In genomic region chr1:46717654-46718053, GRCh38 we compare ENCODE assay signal across 9 cellular contexts. TPM values are rescaled to one million over a fixed set of nuclear protein-coding genes. Genes with fewer than 3 reads are reported as not detected.
DNase-seq lines count a peak whose midpoint lies in the region; ATAC-seq, FAIRE-seq and TF ChIP-seq lines count a peak whose summit lies in the region.
"Had no signal": no experiment of that assay in that cellular context is flagged by ENCODE, and none has a peak within 500 bp of the region (broad histone marks: within the 10 kb centered on the region; RNA-seq: fewer than 3 reads in every experiment).

No MANE protein-coding gene starts in this region.

- no peaks in the 10 kb centered on the region for H3K9me3 ChIP-seq in K562 (replicated peaks; ENCODE audit: control insufficient read depth, insufficient read depth, low read depth, low read length)

- H3K4me1 ChIP-seq in ACC112 (ENCODE audit: control insufficient read depth, insufficient read depth, low read length, unreplicated experiment) = peaks cover 22% of the 10 kb centered on the region
- H3K4me1 ChIP-seq in K562 (replicated peaks in 1 of 2; ENCODE audit: control insufficient read depth in 2 of 2, insufficient read depth in 2 of 2, low read length in 2 of 2) = peaks cover 29 to 38% of the 10 kb centered on the region in 2 experiments

- in situ Hi-C loops in K562 (cut with MboI) = no loop called here

- H3K27me3 ChIP-seq in ACC112 (ENCODE audit: insufficient read depth, low read length) (no peaks in the 10 kb centered on the region), K562 (ENCODE audit: control insufficient read depth in 2 of 2, insufficient read depth in 2 of 2, low read length in 2 of 2) (no peaks in the 10 kb centered on the region)

- TF ChIP-seq RAD21 in K562 (CRISPR knock-in tag; conservative IDR thresholded peaks at IDR 0.05 in 1 of 2, IDR thresholded peaks at IDR 0.05 in 1 of 2) = no peak

- peaks cover 6% of the 10 kb centered on the region; the same call in 1 of the 2 replicates for H4K20me1 ChIP-seq in K562 (replicated peaks; ENCODE audit: control insufficient read depth, insufficient read depth, low read length)

- peaks cover 5% of the 10 kb centered on the region for H3K36me3 Mint-ChIP-seq in mesothelial cell of epicardium

- CTCF ChIA-PET in K562 (lab: Yijun Ruan, JAX; ENCODE audit: low intra/inter-chr PET ratio) = no interaction called here

- no peak for ATAC-seq in K562
- no peak for ATAC-seq in HG03139 (IDR thresholded peaks at IDR 0.05; ENCODE audit: unreplicated experiment)

- POLR2A ChIA-PET in K562 (lab: Yijun Ruan, JAX) = interaction anchor here (0.6 to 2.6 kb wide), 7 partner anchors 10 to 142 kb away, joined by 3 to 20 read pairs (median 5); partner anchors contain the start of gene MOB3C

- TF ChIP-seq EP300 in K562 (IDR thresholded peaks at IDR 0.05; ENCODE audit: low read length) = no peak

- H3K9me3 Mint-ChIP-seq in mesothelial cell of epicardium = no peaks in the 10 kb centered on the region

- H2AFZ ChIP-seq in ACC112 (ENCODE audit: low read length, unreplicated experiment) (no peak overlapping the region), K562 (ENCODE audit: low read depth, low read length) (no peak overlapping the region)

- H3K36me3 ChIP-seq in ACC112 (ENCODE audit: insufficient read depth, low read length) (peaks cover 11% of the 10 kb centered on the region), K562 (ENCODE audit: control insufficient read depth, insufficient read depth, low read length) (peaks cover 51% of the 10 kb centered on the region)

- H3K27ac ChIP-seq in ACC112 (ENCODE audit: low read depth, low read length) (no peak overlapping the region), K562 (ENCODE audit: extremely low read depth, low read depth, low read length) (peak overlapping the region; percentile 89; the same call in 1 of the 3 replicates)

- H3K4me3 ChIP-seq in ACC112 (ENCODE audit: low read depth, low read length) = peak overlapping the region; percentile 85
- H3K4me3 ChIP-seq in HFF-Myc (replicated peaks; ENCODE audit: low read depth, low read length) = peak overlapping the region; percentile 91
- peak overlapping the region; percentile 95 for H3K4me3 ChIP-seq in K562

- H3K9ac ChIP-seq in K562 (ENCODE audit: insufficient read depth in 1 of 2, low read depth in 2 of 2, low read length in 2 of 2) = peak overlapping the region; percentile 92 to 96

- peak overlapping the region; percentile 92 for H3K4me2 ChIP-seq in K562 (ENCODE audit: insufficient read depth, low read length)

- H3K4me1 Mint-ChIP-seq in mesothelial cell of epicardium = peaks cover 40% of the 10 kb centered on the region

- H3K9me1 ChIP-seq in K562 (ENCODE audit: control insufficient read depth, insufficient read depth, low read length) = no peaks in the 10 kb centered on the region

- H3K4me3 Mint-ChIP-seq in mesothelial cell of epicardium = peak overlapping the region; percentile 83

- BruUV-seq in K562 (replicated peaks; lab: Mats Ljungman, UMichigan) = no TSS peak

- peaks cover 6% of the 10 kb centered on the region for H3K27me3 Mint-ChIP-seq in mesothelial cell of epicardium (ENCODE audit: low read depth)

- H3K27ac Mint-ChIP-seq in mesothelial cell of epicardium = peak overlapping the region; percentile 89

- no peak for TF ChIP-seq POLR2A in K562 (conservative IDR thresholded peaks at IDR 0.05)

- FAIRE-seq in K562 (lab: Jason Lieb, UNC) = no peak

- DNase-seq in HFF-Myc (ENCODE audit: extremely low read depth, low read depth) = no peak
- DNase-seq in K562 (ENCODE audit: extremely low read depth in 1 of 4, low spot score in 3 of 4) = peak in 1 of 4 experiments; percentile 19
- no peak for DNase-seq in mesothelial cell of epicardium (ENCODE audit: low spot score in 2 of 2, unreplicated experiment in 2 of 2)
- no peak for DNase-seq in UCSD-AML1 (lab: John Stamatoyannopoulos, UW; ENCODE audit: unreplicated experiment)
- no peak for DNase-seq in GDM1 (lab: John Stamatoyannopoulos, UW)
- DNase-seq in SW480 (ENCODE audit: low spot score) = no peak
- DNase-seq: NCI-H2107 had no signal

- intact Hi-C loops in K562 (cut with micrococcal nuclease) = loop anchor here (2.0 kb wide), 1 partner anchor 275 kb away; no protein-coding TSS in a partner anchor

- WGBS in K562 (ENCODE audit: insufficient coverage, low coverage, missing lambda C conversion rate) = 25% methylated on average over 9 of the region's 9 CpGs

- TF ChIP-seq CTCF in HFF-Myc (IDR thresholded peaks at IDR 0.05; ENCODE audit: low read depth, low read length, missing control alignments) = no peak
- TF ChIP-seq CTCF in K562 (IDR thresholded peaks at IDR 0.05 in 2 of 3, conservative IDR thresholded peaks at IDR 0.05 in 1 of 3; ENCODE audit: insufficient read depth in 2 of 3, low read depth in 1 of 3, low read length in 3 of 3) = no peak
- no peak for TF ChIP-seq CTCF in mesothelial cell of epicardium (IDR thresholded peaks at IDR 0.05; ENCODE audit: unreplicated experiment)

- peaks cover 26% of the 10 kb centered on the region for H3K79me2 ChIP-seq in ACC112 (ENCODE audit: control insufficient read depth, insufficient read depth, low read length, unreplicated experiment)
- H3K79me2 ChIP-seq in K562 (ENCODE audit: control insufficient read depth, insufficient read depth, low read length) = peaks cover 31% of the 10 kb centered on the region

TF ChIP-seq in K562, 482 proteins besides CTCF, POLR2A, EP300 and RAD21 (continues in another document):
- no peak for TF ChIP-seq SMAD2 (IDR thresholded peaks at IDR 0.05; ENCODE audit: low read depth, low read length)
- 0 out of 2 replicates have a peak, but pooled peaks have one; percentile 8 for TF ChIP-seq LARP7 (IDR thresholded peaks at IDR 0.05)
- 0 out of 2 replicates have a peak, but pooled peaks have one; percentile 15 for TF ChIP-seq PML (IDR thresholded peaks at IDR 0.05; ENCODE audit: low read length)

RNA-seq across cellular contexts. Expression of gene EFCAB14, which starts 1.3 kb away (rescaled TPM):
- total RNA-seq in K562 (2011; cell fraction: chromatin; rRNA removed; ENCODE audit: low replicate concordance) = 29.8 and 54.9 TPM in 2 replicates
- total RNA-seq in K562 (2011; cell fraction: nucleolus; rRNA removed) = 28.0 and 28.4 TPM in 2 replicates
- 45.5 and 70.0 TPM in 2 replicates for total RNA-seq in K562 (2011; cell fraction: nucleoplasm; rRNA removed)
- total RNA-seq in K562 (2014; rRNA removed) (27.6 and 30.3 TPM in 2 replicates), K562 (2014; rRNA removed; fragmentation: Illumina TruSeq; extraction: Trizol) (39.7 and 42.8 TPM in 2 replicates), K562 (2015; rRNA removed; fragmentation: Illumina TruSeq; extraction: Trizol) (44.4 and 48.1 TPM in 2 replicates), K562 (2021) (36.4 and 37.3 TPM in 2 replicates), mesothelial cell of epicardium (60.5 to 64.5 TPM (median 61.2 TPM) in 3 replicates)
- polyA plus RNA-seq in K562 (2011; rRNA removed) (39.9 and 40.2 TPM in 2 replicates), K562 (2014; fragmentation: Illumina TruSeq; extraction: Trizol) (39.5 and 49.0 TPM in 2 replicates), K562 (2014; fragmentation: Nextera tagmentation; extraction: Ambion mirVana) (1 to 10 TPM; 7.3 to 9.4 TPM), K562 (2014; rRNA removed) (24.9 and 28.0 TPM in 2 replicates)
- polyA plus RNA-seq in K562 (2011; cell fraction: cytosol; rRNA removed) = 13.1 and 23.9 TPM in 2 replicates
- 34.0 and 47.2 TPM in 2 replicates for polyA plus RNA-seq in K562 (2011; cell fraction: nucleus; rRNA removed)
- polyA plus RNA-seq in K562 (2012) = 22.4 and 35.0 TPM in 2 replicates
- polyA minus RNA-seq in K562 (2011; rRNA and poly(A)+ RNA removed) = 50.7 and 55.8 TPM in 2 replicates
- 21.3 and 30.0 TPM in 2 replicates for polyA minus RNA-seq in K562 (2011; cell fraction: cytosol; rRNA and poly(A)+ RNA removed)
- polyA minus RNA-seq in K562 (2011; cell fraction: nucleus; rRNA and poly(A)+ RNA removed) = 25.3 and 42.8 TPM in 2 replicates

RNA-seq across cellular contexts. Expression of gene TEX38, which starts 46.0 kb away (rescaled TPM):
- total RNA-seq in K562 (2011; cell fraction: chromatin; rRNA removed; ENCODE audit: low replicate concordance) = not detected in 2 replicates
- total RNA-seq in K562 (2011; cell fraction: nucleolus; rRNA removed) = not detected in 2 replicates
- total RNA-seq in K562 (2011; cell fraction: nucleoplasm; rRNA removed) = not detected in 2 replicates
- not detected in 2 replicates for total RNA-seq in K562 (2014; rRNA removed)
- not detected in 2 replicates for total RNA-seq in K562 (2014; rRNA removed; fragmentation: Illumina TruSeq; extraction: Trizol)
- total RNA-seq in K562 (2015; rRNA removed; fragmentation: Illumina TruSeq; extraction: Trizol) = not detected in 2 replicates
- not detected in 2 replicates for total RNA-seq in K562 (2021)
- polyA plus RNA-seq in K562 (2011; rRNA removed) = not detected in 2 replicates
- not detected in 2 replicates for polyA plus RNA-seq in K562 (2011; cell fraction: cytosol; rRNA removed)
- polyA plus RNA-seq in K562 (2011; cell fraction: nucleus; rRNA removed) = not detected in 2 replicates
- polyA plus RNA-seq in K562 (2012) = 0.22 TPM in 1 of 2 replicates, not detected in the other
- polyA plus RNA-seq in K562 (2014; fragmentation: Illumina TruSeq; extraction: Trizol) = not detected in 2 replicates
- not detected for polyA plus RNA-seq in K562 (2014; fragmentation: Nextera tagmentation; extraction: Ambion mirVana)
- not detected in 2 replicates for polyA plus RNA-seq in K562 (2014; rRNA removed)
- not detected in 2 replicates for polyA minus RNA-seq in K562 (2011; rRNA and poly(A)+ RNA removed)
- polyA minus RNA-seq in K562 (2011; cell fraction: cytosol; rRNA and poly(A)+ RNA removed) = not detected in 2 replicates
- not detected in 2 replicates for polyA minus RNA-seq in K562 (2011; cell fraction: nucleus; rRNA and poly(A)+ RNA removed)
- total RNA-seq in mesothelial cell of epicardium = 0.42 to 0.57 TPM (median 0.49 TPM) in 3 replicates

RNA-seq across cellular contexts. Expression of gene ATPAF1, which starts 49.5 kb away (rescaled TPM):
- total RNA-seq in K562 (2011; cell fraction: chromatin; rRNA removed; ENCODE audit: low replicate concordance) = 21.8 and 37.4 TPM in 2 replicates
- total RNA-seq in K562 (2011; cell fraction: nucleolus; rRNA removed) = 12.5 and 17.1 TPM in 2 replicates
- total RNA-seq in K562 (2011; cell fraction: nucleoplasm; rRNA removed) = 32.8 and 60.7 TPM in 2 replicates
- total RNA-seq in K562 (2014; rRNA removed) (23.4 and 26.5 TPM in 2 replicates), K562 (2014; rRNA removed; fragmentation: Illumina TruSeq; extraction: Trizol) (27.4 and 33.7 TPM in 2 replicates), K562 (2015; rRNA removed; fragmentation: Illumina TruSeq; extraction: Trizol) (27.0 and 28.4 TPM in 2 replicates), K562 (2021) (24.2 and 27.3 TPM in 2 replicates), mesothelial cell of epicardium (38.4 to 40.5 TPM (median 38.5 TPM) in 3 replicates)
- polyA plus RNA-seq in K562 (2011; rRNA removed) (50.1 and 56.2 TPM in 2 replicates), K562 (2014; fragmentation: Illumina TruSeq; extraction: Trizol) (37.9 and 44.9 TPM in 2 replicates), K562 (2014; fragmentation: Nextera tagmentation; extraction: Ambion mirVana) (1 to 10 TPM; 6.3 to 9.2 TPM), K562 (2014; rRNA removed) (35.6 and 36.8 TPM in 2 replicates)
- 23.1 and 44.7 TPM in 2 replicates for polyA plus RNA-seq in K562 (2011; cell fraction: cytosol; rRNA removed)
- polyA plus RNA-seq in K562 (2011; cell fraction: nucleus; rRNA removed) = 21.1 and 30.9 TPM in 2 replicates
- polyA plus RNA-seq in K562 (2012) = 21.8 and 34.1 TPM in 2 replicates
- polyA minus RNA-seq in K562 (2011; rRNA and poly(A)+ RNA removed) = 52.7 and 52.8 TPM in 2 replicates
- polyA minus RNA-seq in K562 (2011; cell fraction: cytosol; rRNA and poly(A)+ RNA removed) = 17.8 and 27.0 TPM in 2 replicates
- polyA minus RNA-seq in K562 (2011; cell fraction: nucleus; rRNA and poly(A)+ RNA removed) = 11.3 and 19.3 TPM in 2 replicates
